1 cellular context compared by ENCODE assay signal in genomic region chr6:33742837-33743236, GRCh38.
TF ChIP-seq lines count a peak whose summit lies in the region.

No MANE protein-coding gene starts in this region.

TF ChIP-seq in H1, 55 proteins besides CTCF, POLR2A, EP300 and RAD21:
- TF ChIP-seq TBP (IDR thresholded peaks at IDR 0.05; ENCODE audit: low read depth, low read length): peak; percentile 59; the same call in 1 of the 2 replicates
- TF ChIP-seq YY1 (IDR thresholded peaks at IDR 0.05; ENCODE audit: low read depth, low read length): no peak
